Comparison of ENCODE assay signal across 18 cellular contexts in genomic region chr19:13783565-13784500, GRCh38. TPM values are rescaled to one million over a fixed set of nuclear protein-coding genes. Genes with fewer than 3 reads are reported as not detected.
DNase-seq lines count a peak whose midpoint lies in the region; ATAC-seq, FAIRE-seq and TF ChIP-seq lines count a peak whose summit lies in the region.
"Had no signal": no experiment of that assay in that cellular context is flagged by ENCODE, and none has a peak within 500 bp of the region (broad histone marks: within the 10 kb centered on the region; RNA-seq: fewer than 3 reads in every experiment).

No MANE protein-coding gene starts in this region.

- H3K9me3 Mint-ChIP-seq in nephron = no peaks in the 10 kb centered on the region

- intact Hi-C loops in K562 (cut with micrococcal nuclease) (no loop called here), Right ventricle myocardium superior (cut with DNase I) (loop anchor here (5.0 kb wide), 1 partner anchor 78 kb away; no protein-coding TSS in a partner anchor), psoas muscle (cut with DNase I) (loop anchor here in 1 of 2 donors (2.0 kb wide), 1 partner anchor 79 kb away; no protein-coding TSS in a partner anchor)

- no peak for TF ChIP-seq POLR2A in K562 (conservative IDR thresholded peaks at IDR 0.05)

- H3K9ac ChIP-seq in KMS-11 (no peak overlapping the region), K562 (ENCODE audit: insufficient read depth in 1 of 2, low read depth in 2 of 2, low read length in 2 of 2) (no peak overlapping the region)
- H3K9ac ChIP-seq: parathyroid adenoma had no signal

- H3K4me2 ChIP-seq in KMS-11 (no peak overlapping the region; the same call in 1 of the 2 replicates), K562 (ENCODE audit: insufficient read depth, low read length) (no peak overlapping the region)

- no peaks in the 10 kb centered on the region for H3K9me1 ChIP-seq in K562 (ENCODE audit: control insufficient read depth, insufficient read depth, low read length)

- no TSS peak for BruUV-seq in K562 (replicated peaks; lab: Mats Ljungman, UMichigan)

- CTCF ChIA-PET in K562 (lab: Yijun Ruan, JAX; ENCODE audit: low intra/inter-chr PET ratio) = interaction anchor here (0.7 to 3.3 kb wide), 2 partner anchors 79 to 96 kb away, joined by 3 to 25 read pairs; no protein-coding TSS in a partner anchor

- FAIRE-seq in GM18507 (lab: Jason Lieb, UNC) (peak; percentile 66), K562 (lab: Jason Lieb, UNC) (no peak)

- H2AFZ ChIP-seq in KMS-11 (ENCODE audit: low read depth) = peak overlapping the region; percentile 89; the same call in 1 of the 2 replicates
- H2AFZ ChIP-seq in K562 (ENCODE audit: low read depth, low read length) = peak overlapping the region; percentile 56

- H3K27ac Mint-ChIP-seq in nephron = peak overlapping the region in 2 of 3 experiments; percentile 55 to 79

- H3K4me3 ChIP-seq in KMS-11 (IDR thresholded peaks at IDR 0.05; ENCODE audit: insufficient read depth, low read depth, low read length) (no peak overlapping the region), K562 (no peak overlapping the region), psoas muscle (no peak overlapping the region)
- H3K4me3 ChIP-seq: skin epidermis had no signal

- H3K27me3 ChIP-seq in KMS-11 (ENCODE audit: insufficient read depth, low read depth) = no peaks in the 10 kb centered on the region; the same call in 1 of the 2 replicates
- H3K27me3 ChIP-seq in K562 (ENCODE audit: control insufficient read depth in 2 of 2, insufficient read depth in 2 of 2, low read length in 2 of 2) = no peaks in the 10 kb centered on the region
- H3K27me3 ChIP-seq in psoas muscle (ENCODE audit: insufficient read depth in 3 of 3, low read length in 2 of 3) = peaks cover 0 to 2% (median 0%) of the 10 kb centered on the region in 3 donors
- H3K27me3 ChIP-seq: breast epithelium had no signal

- DNase-seq in GM18507 (ENCODE audit: extremely low spot score, insufficient read length, low read depth) (no peak), K562 (ENCODE audit: extremely low read depth in 1 of 4, low spot score in 3 of 4) (no peak), Right ventricle myocardium superior (no peak), DMS53 treated with DMSO at 0.1 percent for 48 hours (lab: John Stamatoyannopoulos, UW; ENCODE audit: unreplicated experiment) (no peak), psoas muscle (no peak)
- DNase-seq: activated CD4-positive, alpha-beta T cell treated with anti-CD3 and anti-CD28 coated beads for 4 hours; activated CD8-positive, alpha-beta memory T cell treated with anti-CD3 and anti-CD28 coated beads, Interleukin-2, amount 50 U/mL, for 48 hours; activated naive CD4-positive, alpha-beta T cell treated with Interleukin-2 at 50 U/mL for 16 hours; glutamatergic neuron; NCI-H1436; NCI-H774; stimulated activated CD4-positive, alpha-beta T cell treated with anti-CD3 and anti-CD28 coated beads, Interleukin-2, amount 100 ng/mL, for 48 hours had no signal

- TF ChIP-seq EP300 in K562 (IDR thresholded peaks at IDR 0.05; ENCODE audit: low read length) = no peak

- peaks cover 6% of the 10 kb centered on the region for H3K27me3 Mint-ChIP-seq in nephron (ENCODE audit: low read depth)

- H3K4me1 Mint-ChIP-seq in nephron = peaks cover 5% of the 10 kb centered on the region

- in situ Hi-C loops in K562 (cut with MboI) = no loop called here

- no peaks in the 10 kb centered on the region for H4K20me1 ChIP-seq in KMS-11 (ENCODE audit: insufficient read depth)
- H4K20me1 ChIP-seq in K562 (replicated peaks; ENCODE audit: control insufficient read depth, insufficient read depth, low read length) = no peaks in the 10 kb centered on the region

- WGBS in K562 (ENCODE audit: insufficient coverage, low coverage, missing lambda C conversion rate) = 67% methylated on average over 17 of the region's 18 CpGs
- WGBS in psoas muscle, 3 donors = 85 to 87% (median 86%) methylated on average over 18 of the region's 18 CpGs

- no peaks in the 10 kb centered on the region for H3K9me3 ChIP-seq in K562 (replicated peaks; ENCODE audit: control insufficient read depth, insufficient read depth, low read depth, low read length)
- no peaks in the 10 kb centered on the region for H3K9me3 ChIP-seq in psoas muscle
- H3K9me3 ChIP-seq: breast epithelium had no signal

- ATAC-seq in K562 (no peak), Right ventricle myocardium superior (ENCODE audit: poor library complexity) (no peak), psoas muscle (no peak)
- ATAC-seq: esophagus mucosa had no signal

- H3K36me3 Mint-ChIP-seq in nephron (ENCODE audit: low read depth) = peaks cover 11% of the 10 kb centered on the region

- H3K4me3 Mint-ChIP-seq in nephron = no peak overlapping the region

- POLR2A ChIA-PET in K562 (lab: Yijun Ruan, JAX) = interaction anchor here (0.6 to 1.4 kb wide), 7 partner anchors 9 to 97 kb away, joined by 3 to 7 read pairs (median 3); no protein-coding TSS in a partner anchor

- H3K36me3 ChIP-seq in KMS-11 (ENCODE audit: insufficient read depth) = no peaks in the 10 kb centered on the region
- peaks cover 6% of the 10 kb centered on the region; the same call in 2 of the 3 replicates for H3K36me3 ChIP-seq in K562 (ENCODE audit: control insufficient read depth, insufficient read depth, low read length)
- H3K36me3 ChIP-seq in psoas muscle (ENCODE audit: insufficient read depth in 1 of 2, low read depth in 1 of 2) = peaks cover 0 to 7% of the 10 kb centered on the region in 2 donors
- H3K36me3 ChIP-seq: breast epithelium had no signal

- H3K27ac ChIP-seq in KMS-11 (no peak overlapping the region), K562 (ENCODE audit: extremely low read depth, low read depth, low read length) (peak overlapping the region; percentile 37; the same call in 1 of the 3 replicates), psoas muscle (no peak overlapping the region)
- H3K27ac ChIP-seq: parathyroid adenoma had no signal

- TF ChIP-seq CTCF in KMS-11 (conservative IDR thresholded peaks at IDR 0.05; ENCODE audit: low read depth, low read length) = no peak
- no peak for TF ChIP-seq CTCF in K562 (IDR thresholded peaks at IDR 0.05 in 2 of 3, conservative IDR thresholded peaks at IDR 0.05 in 1 of 3; ENCODE audit: insufficient read depth in 2 of 3, low read depth in 1 of 3, low read length in 3 of 3)
- no peak for TF ChIP-seq CTCF in nephron (IDR thresholded peaks at IDR 0.05; ENCODE audit: unreplicated experiment in 3 of 3)
- TF ChIP-seq CTCF in psoas muscle (IDR thresholded peaks at IDR 0.05) = no peak

- no peaks in the 10 kb centered on the region for H3K79me2 ChIP-seq in KMS-11 (ENCODE audit: insufficient read depth, low read depth)
- H3K79me2 ChIP-seq in K562 (ENCODE audit: control insufficient read depth, insufficient read depth, low read length) = no peaks in the 10 kb centered on the region

- H3K4me1 ChIP-seq in KMS-11 (ENCODE audit: low read depth, poor library complexity, severe bottlenecking) (peaks cover 12% of the 10 kb centered on the region), K562 (replicated peaks in 1 of 2; ENCODE audit: control insufficient read depth in 2 of 2, insufficient read depth in 2 of 2, low read length in 2 of 2) (peaks cover 7 to 21% of the 10 kb centered on the region in 2 experiments; a peak in 4 of 5 replicates), psoas muscle (peaks cover 17% of the 10 kb centered on the region)
- H3K4me1 ChIP-seq: breast epithelium had no signal

- TF ChIP-seq RAD21 in K562 (CRISPR knock-in tag; conservative IDR thresholded peaks at IDR 0.05 in 1 of 2, IDR thresholded peaks at IDR 0.05 in 1 of 2) = no peak

RNA-seq across cellular contexts. Expression of gene C19orf53, which starts 9.6 kb away (rescaled TPM):
- 16.1 and 36.9 TPM in 2 replicates for total RNA-seq in K562 (2011; cell fraction: chromatin; rRNA removed; ENCODE audit: low replicate concordance)
- total RNA-seq in K562 (2011; cell fraction: nucleolus; rRNA removed) = 41.2 and 47.9 TPM in 2 replicates
- total RNA-seq in K562 (2011; cell fraction: nucleoplasm; rRNA removed) = 32.6 and 42.2 TPM in 2 replicates
- 164 and 284 TPM in 2 replicates for total RNA-seq in K562 (2014; rRNA removed)
- total RNA-seq in K562 (2014; rRNA removed; fragmentation: Illumina TruSeq; extraction: Trizol) = 63.0 and 98.5 TPM in 2 replicates
- total RNA-seq in K562 (2015; rRNA removed; fragmentation: Illumina TruSeq; extraction: Trizol) = 115 and 130 TPM in 2 replicates
- 95.9 and 109 TPM in 2 replicates for total RNA-seq in K562 (2021)
- polyA plus RNA-seq in K562 (2011; rRNA removed) = 151 and 169 TPM in 2 replicates
- 153 and 227 TPM in 2 replicates for polyA plus RNA-seq in K562 (2011; cell fraction: cytosol; rRNA removed)
- polyA plus RNA-seq in K562 (2011; cell fraction: nucleus; rRNA removed) = 87.2 and 100 TPM in 2 replicates
- polyA plus RNA-seq in K562 (2012) = 146 and 190 TPM in 2 replicates
- polyA plus RNA-seq in K562 (2014; fragmentation: Illumina TruSeq; extraction: Trizol) = 205 and 214 TPM in 2 replicates
- 100 to 1,000 TPM; 416 to 441 TPM for polyA plus RNA-seq in K562 (2014; fragmentation: Nextera tagmentation; extraction: Ambion mirVana)
- polyA plus RNA-seq in K562 (2014; rRNA removed) = 197 and 206 TPM in 2 replicates
- 24.1 and 41.5 TPM in 2 replicates for polyA minus RNA-seq in K562 (2011; rRNA and poly(A)+ RNA removed)
- polyA minus RNA-seq in K562 (2011; cell fraction: cytosol; rRNA and poly(A)+ RNA removed) = 58.9 and 66.1 TPM in 2 replicates
- 14.9 and 21.1 TPM in 2 replicates for polyA minus RNA-seq in K562 (2011; cell fraction: nucleus; rRNA and poly(A)+ RNA removed)
- total RNA-seq in Right ventricle myocardium superior = 88.1 TPM
- total RNA-seq in psoas muscle = 100 to 1,000 TPM in 2 of 4 donors, 10 to 100 TPM in 2; 88.9 to 109 (median 95.5) TPM
- 100 to 1,000 TPM; 147 to 196 (median 195) TPM for polyA plus RNA-seq in psoas muscle

RNA-seq across cellular contexts. Expression of gene ZSWIM4, which starts 11.4 kb away (rescaled TPM):
- total RNA-seq in K562 (2011; cell fraction: chromatin; rRNA removed; ENCODE audit: low replicate concordance) = 1.5 and 4.2 TPM in 2 replicates
- 3.5 and 3.7 TPM in 2 replicates for total RNA-seq in K562 (2011; cell fraction: nucleolus; rRNA removed)
- 1.9 and 2.8 TPM in 2 replicates for total RNA-seq in K562 (2011; cell fraction: nucleoplasm; rRNA removed)
- 1.0 and 1.3 TPM in 2 replicates for total RNA-seq in K562 (2014; rRNA removed)
- total RNA-seq in K562 (2014; rRNA removed; fragmentation: Illumina TruSeq; extraction: Trizol) = 0.22 and 0.25 TPM in 2 replicates
- 0.25 and 0.57 TPM in 2 replicates for total RNA-seq in K562 (2015; rRNA removed; fragmentation: Illumina TruSeq; extraction: Trizol)
- total RNA-seq in K562 (2021) = 3.5 and 3.7 TPM in 2 replicates
- 0.67 and 1.0 TPM in 2 replicates for polyA plus RNA-seq in K562 (2011; rRNA removed)
- polyA plus RNA-seq in K562 (2011; cell fraction: cytosol; rRNA removed) = 0.81 and 2.0 TPM in 2 replicates
- 1.5 and 4.5 TPM in 2 replicates for polyA plus RNA-seq in K562 (2011; cell fraction: nucleus; rRNA removed)
- polyA plus RNA-seq in K562 (2012) = 1.3 and 3.5 TPM in 2 replicates
- polyA plus RNA-seq in K562 (2014; fragmentation: Illumina TruSeq; extraction: Trizol) = 0.79 and 1.7 TPM in 2 replicates
- polyA plus RNA-seq in K562 (2014; fragmentation: Nextera tagmentation; extraction: Ambion mirVana) = not detected
- 1.1 and 2.1 TPM in 2 replicates for polyA plus RNA-seq in K562 (2014; rRNA removed)
- polyA minus RNA-seq in K562 (2011; rRNA and poly(A)+ RNA removed) = 0.54 and 0.98 TPM in 2 replicates
- 3.0 and 5.0 TPM in 2 replicates for polyA minus RNA-seq in K562 (2011; cell fraction: cytosol; rRNA and poly(A)+ RNA removed)
- polyA minus RNA-seq in K562 (2011; cell fraction: nucleus; rRNA and poly(A)+ RNA removed) = 1.5 and 1.7 TPM in 2 replicates
- total RNA-seq in Right ventricle myocardium superior = 2.7 TPM
- 1 to 10 TPM; 3.3 to 7.8 (median 4.4) TPM for total RNA-seq in psoas muscle
- polyA plus RNA-seq in psoas muscle = 1 to 10 TPM in 2 of 3 donors, under 1 TPM in 1; 0.77 to 3.9 (median 1.6) TPM

RNA-seq across cellular contexts. Expression of gene MRI1, which starts 19.5 kb away (rescaled TPM):
- total RNA-seq in K562 (2011; cell fraction: chromatin; rRNA removed; ENCODE audit: low replicate concordance) = 17.4 and 51.8 TPM in 2 replicates
- total RNA-seq in K562 (2011; cell fraction: nucleolus; rRNA removed) = 53.4 and 56.5 TPM in 2 replicates
- total RNA-seq in K562 (2011; cell fraction: nucleoplasm; rRNA removed) = 27.6 and 32.3 TPM in 2 replicates
- total RNA-seq in K562 (2014; rRNA removed) (57.4 and 68.7 TPM in 2 replicates), K562 (2014; rRNA removed; fragmentation: Illumina TruSeq; extraction: Trizol) (13.3 and 15.8 TPM in 2 replicates), K562 (2015; rRNA removed; fragmentation: Illumina TruSeq; extraction: Trizol) (30.9 and 31.6 TPM in 2 replicates), K562 (2021) (45.8 and 47.3 TPM in 2 replicates), Right ventricle myocardium superior (15.2 TPM), psoas muscle (10 to 100 TPM in 2 of 4 donors, 1 to 10 TPM in 2; 6.4 to 11.0 (median 9.3) TPM)
- polyA plus RNA-seq in K562 (2011; rRNA removed) (19.3 and 27.7 TPM in 2 replicates), K562 (2014; fragmentation: Illumina TruSeq; extraction: Trizol) (28.2 and 30.0 TPM in 2 replicates), K562 (2014; fragmentation: Nextera tagmentation; extraction: Ambion mirVana) (1 to 10 TPM; 5.5 to 6.5 TPM), K562 (2014; rRNA removed) (34.7 and 43.0 TPM in 2 replicates), psoas muscle (10 to 100 TPM in 1 of 3 donors, 1 to 10 TPM in 2; 9.4 to 11.2 (median 9.6) TPM)
- polyA plus RNA-seq in K562 (2011; cell fraction: cytosol; rRNA removed) = 29.0 and 63.4 TPM in 2 replicates
- polyA plus RNA-seq in K562 (2011; cell fraction: nucleus; rRNA removed) = 98.1 and 179 TPM in 2 replicates
- polyA plus RNA-seq in K562 (2012) = 24.2 and 27.5 TPM in 2 replicates
- 10.9 and 14.8 TPM in 2 replicates for polyA minus RNA-seq in K562 (2011; rRNA and poly(A)+ RNA removed)
- 27.6 and 28.3 TPM in 2 replicates for polyA minus RNA-seq in K562 (2011; cell fraction: cytosol; rRNA and poly(A)+ RNA removed)
- polyA minus RNA-seq in K562 (2011; cell fraction: nucleus; rRNA and poly(A)+ RNA removed) = 23.2 and 23.7 TPM in 2 replicates
